Comparison of ENCODE assay signal across 8 cellular contexts in the genomic region with DNA sequence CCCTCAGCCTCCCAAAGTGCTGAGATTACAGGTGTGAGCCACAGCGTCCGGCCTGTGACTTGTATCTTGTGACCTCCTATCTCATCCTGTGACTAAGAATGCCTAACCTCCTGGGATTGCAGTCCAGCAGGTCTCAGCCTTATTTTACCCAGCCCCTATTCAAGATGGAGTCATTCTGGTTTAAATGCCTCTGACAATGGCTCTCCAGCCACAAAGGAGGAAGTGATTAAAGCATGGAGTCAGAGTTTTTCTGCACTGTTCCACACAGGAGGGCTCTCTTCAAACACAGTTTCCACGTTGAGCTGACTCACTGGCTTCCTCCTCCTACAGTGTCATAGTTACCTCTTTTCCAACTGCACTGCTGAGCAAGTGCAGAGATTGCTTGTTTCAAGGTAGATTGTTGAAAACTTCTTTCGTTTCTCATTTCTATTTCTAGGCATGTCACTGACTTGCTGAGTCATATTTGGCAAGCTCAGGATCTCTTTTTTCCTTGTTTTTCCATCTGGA. TPM values are rescaled to one million over a fixed set of nuclear protein-coding genes. Genes with fewer than 3 reads are reported as not detected.
DNase-seq lines count a peak whose midpoint lies in the region; ATAC-seq lines count a peak whose summit lies in the region.

No MANE protein-coding gene starts in this region.

- DNase-seq in activated naive CD4-positive, alpha-beta T cell treated with Interleukin-2 at 50 U/mL for 16 hours: peak; percentile 51
- DNase-seq in activated naive CD4-positive, alpha-beta T cell (lab: John Stamatoyannopoulos, UW): no peak
- peak; percentile 98 for DNase-seq in HT1080 (ENCODE audit: low read depth)
- DNase-seq in activated T-cell treated with anti-CD3 and anti-CD28 coated beads for 4 hours: peak; percentile 24
- DNase-seq in head of caudate nucleus: peak in 35 of 42 donors; percentile 14 to 92 (median 59)
- peak; percentile 1 to 38 for DNase-seq in stimulated activated CD8-positive, alpha-beta memory T cell treated with anti-CD3 and anti-CD28 coated beads, Interleukin-15, amount 100 ng/mL, for 4 hours (ENCODE audit: low read depth in 2 of 2)
- DNase-seq in DMS 273 (lab: John Stamatoyannopoulos, UW; ENCODE audit: unreplicated experiment): no peak

- intact Hi-C loops in head of caudate nucleus (cut with DNase I): no loop called here

- ATAC-seq in HG03354 (IDR thresholded peaks at IDR 0.05; ENCODE audit: poor library complexity, severe bottlenecking, unreplicated experiment): no peak

RNA-seq across cellular contexts. Expression of a gene that starts 29.3 kb away (rescaled TPM):
- total RNA-seq in HT1080 (2014; rRNA removed; shearing (Covaris generic)): 32.1 and 34.4 TPM in 2 replicates
- polyA plus RNA-seq in HT1080 (2015; cell fraction: cytosol; rRNA removed): 42.3 and 45.0 TPM in 2 replicates
- polyA plus RNA-seq in HT1080 (2015; cell fraction: nucleus; rRNA removed): 122 and 166 TPM in 2 replicates

Comparison
In these comparisons a context has a peak if more than half of its experiments do, and no peak if none do; other contexts are left out.
1. DNase-seq: peak in activated naive CD4-positive, alpha-beta T cell treated with Interleukin-2 at 50 U/mL for 16 hours (single experiment), HT1080 (single experiment), activated T-cell treated with anti-CD3 and anti-CD28 coated beads for 4 hours (single experiment), head of caudate nucleus (35 of 42) and stimulated activated CD8-positive, alpha-beta memory T cell treated with anti-CD3 and anti-CD28 coated beads, Interleukin-15, amount 100 ng/mL, for 4 hours (2 of 2); none in activated naive CD4-positive, alpha-beta T cell (0 of 4) and DMS 273 (single experiment).